Comparison of ENCODE assay signal across 19 cellular contexts in the genomic region with DNA sequence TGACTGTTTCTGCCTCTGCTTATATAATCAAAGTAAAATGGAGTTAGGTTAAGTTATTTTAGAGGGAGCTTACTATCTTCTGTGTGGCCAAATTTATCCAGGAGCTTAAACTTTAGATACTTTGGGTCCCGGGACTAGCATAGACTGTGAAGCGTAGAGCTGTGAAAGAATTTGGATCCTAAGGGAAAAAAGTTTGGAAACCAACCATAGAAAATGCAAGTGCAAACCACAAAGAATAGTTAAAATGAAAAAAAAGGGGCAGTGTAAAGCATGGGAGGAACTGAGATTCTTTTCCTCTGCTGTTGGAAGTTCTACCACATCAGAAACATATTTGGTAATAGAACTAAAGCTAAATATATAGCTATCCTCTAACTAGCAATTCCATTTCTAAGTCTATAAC.
DNase-seq lines count a peak whose midpoint lies in the region; ATAC-seq, FAIRE-seq and TF ChIP-seq lines count a peak whose summit lies in the region.
"Had no signal": no experiment of that assay in that cellular context is flagged by ENCODE, and none has a peak within 500 bp of the region (broad histone marks: within the 10 kb centered on the region; RNA-seq: fewer than 3 reads in every experiment).

No MANE protein-coding gene starts in this region.

- H3K4me1 ChIP-seq in neuronal stem cell (ENCODE audit: control insufficient read depth in 2 of 2, insufficient read depth in 1 of 2, low read depth in 1 of 2, low read length in 2 of 2): peaks cover 0 to 11% of the 10 kb centered on the region in 2 donors
- H3K4me1 ChIP-seq: HAP-1 had no signal

- FAIRE-seq in GM19239 (lab: Jason Lieb, UNC): no peak
- FAIRE-seq: A204.1, GM12878 had no signal

- no peak overlapping the region for H3K4me3 Mint-ChIP-seq in stimulated activated memory B cell treated with anti-CD40 and anti-IgM and Interleukin-4, amounts not matched to agents 10 μg/mL and 1 μg/mL and 100 μg/mL, for 72 hours
- H3K4me3 Mint-ChIP-seq: CD14-positive monocyte; CD4-positive, alpha-beta memory T cell had no signal

- H3K9ac ChIP-seq in neuronal stem cell (ENCODE audit: low read depth, low read length, poor library complexity): no peak overlapping the region
- H3K9ac ChIP-seq: BLaER1, GM23248 had no signal

- H4K8ac ChIP-seq in neuronal stem cell (ENCODE audit: low read depth, low read length): no peak overlapping the region

- H3K4ac ChIP-seq in neuronal stem cell (ENCODE audit: low read length): no peak overlapping the region

- H2BK120ac ChIP-seq in neuronal stem cell (ENCODE audit: low read depth, low read length): no peak overlapping the region

- H2AK5ac ChIP-seq in neuronal stem cell (ENCODE audit: low read depth, low read length): no peak overlapping the region

- H3K79me1 ChIP-seq in neuronal stem cell (ENCODE audit: low read depth, low read length): no peaks in the 10 kb centered on the region

- WGBS in neuronal stem cell (ENCODE audit: extremely low coverage in 2 of 2, insufficient read length in 2 of 2, insufficient replicate concordance in 1 of 2), 2 donors: no CpG with 5 or more reads among the region's 2 CpGs

- DNase-seq in astrocyte of the cerebellum (ENCODE audit: low read depth) (peak; percentile 5), fibroblast of the aortic adventitia (ENCODE audit: low read depth) (peak; percentile 30), neuronal stem cell (ENCODE audit: low spot score) (no peak), cerebellar cortex (ENCODE audit: low spot score) (no peak), NCI-H774 (lab: John Stamatoyannopoulos, UW) (no peak), GM19239 (ENCODE audit: insufficient read length, low spot score) (no peak)
- DNase-seq: Calu3; CD4-positive, alpha-beta memory T cell; DMS53; DND-41; EL; GM23248 had no signal

- H3K4me1 Mint-ChIP-seq in stimulated activated memory B cell treated with anti-CD40 and anti-IgM and Interleukin-4, amounts not matched to agents 10 μg/mL and 1 μg/mL and 100 μg/mL, for 72 hours: no peaks in the 10 kb centered on the region
- H3K4me1 Mint-ChIP-seq: CD14-positive monocyte; CD4-positive, alpha-beta memory T cell had no signal

- no peaks in the 10 kb centered on the region for H3K27me3 Mint-ChIP-seq in stimulated activated memory B cell treated with anti-CD40 and anti-IgM and Interleukin-4, amounts not matched to agents 10 μg/mL and 1 μg/mL and 100 μg/mL, for 72 hours
- H3K27me3 Mint-ChIP-seq: CD4-positive, alpha-beta memory T cell had no signal

- H3K27ac Mint-ChIP-seq in stimulated activated memory B cell treated with anti-CD40 and anti-IgM and Interleukin-4, amounts not matched to agents 10 μg/mL and 1 μg/mL and 100 μg/mL, for 72 hours: no peak overlapping the region
- H3K27ac Mint-ChIP-seq: CD14-positive monocyte; CD4-positive, alpha-beta memory T cell had no signal

- H3K36me3 Mint-ChIP-seq in stimulated activated memory B cell treated with anti-CD40 and anti-IgM and Interleukin-4, amounts not matched to agents 10 μg/mL and 1 μg/mL and 100 μg/mL, for 72 hours: no peaks in the 10 kb centered on the region
- H3K36me3 Mint-ChIP-seq: CD14-positive monocyte; CD4-positive, alpha-beta memory T cell had no signal

- peak overlapping the region; percentile 44 for H3K27ac ChIP-seq in neuronal stem cell (replicated peaks; ENCODE audit: low read length)
- H3K27ac ChIP-seq: BLaER1, GM23248, HL-60 had no signal

- no peaks in the 10 kb centered on the region for H3K36me3 ChIP-seq in neuronal stem cell (replicated peaks in 1 of 2; ENCODE audit: control insufficient read depth in 2 of 2, insufficient read depth in 2 of 2, low read length in 2 of 2)
- H3K36me3 ChIP-seq: BLaER1, HAP-1 had no signal

- no peak overlapping the region for H3K4me3 ChIP-seq in astrocyte of the cerebellum (ENCODE audit: low read depth, low read length)
- no peak overlapping the region for H3K4me3 ChIP-seq in fibroblast of the aortic adventitia (ENCODE audit: low read depth, low read length)
- H3K4me3 ChIP-seq in neuronal stem cell (ENCODE audit: low read length in 2 of 2): no peak overlapping the region
- H3K4me3 ChIP-seq: BLaER1, GM12878, GM23248, HAP-1 had no signal

- no peak overlapping the region for H2BK12ac ChIP-seq in neuronal stem cell (ENCODE audit: low read length)

- H3K9me3 ChIP-seq in neuronal stem cell (replicated peaks in 1 of 2; ENCODE audit: control insufficient read depth in 2 of 2, insufficient read depth in 1 of 2, low read depth in 1 of 2, low read length in 2 of 2): peaks cover 6 to 11% of the 10 kb centered on the region in 2 donors
- H3K9me3 ChIP-seq: BLaER1, HAP-1 had no signal

- no peak overlapping the region for H2BK15ac ChIP-seq in neuronal stem cell (ENCODE audit: low read length)

- no peak overlapping the region for H2BK5ac ChIP-seq in neuronal stem cell (ENCODE audit: low read length)

- H3K14ac ChIP-seq in neuronal stem cell (ENCODE audit: low read length): no peak overlapping the region

- H4K91ac ChIP-seq in neuronal stem cell (ENCODE audit: low read depth, low read length, poor library complexity): no peak overlapping the region

- no peak overlapping the region for H3K4me2 ChIP-seq in neuronal stem cell (ENCODE audit: insufficient read depth, low read length, poor library complexity, severe bottlenecking)
- H3K4me2 ChIP-seq: BLaER1 had no signal

- H3K23ac ChIP-seq in neuronal stem cell (ENCODE audit: low read depth, low read length, poor library complexity): no peak overlapping the region

- H2AFZ ChIP-seq in neuronal stem cell (ENCODE audit: low read length): no peak overlapping the region
- H2AFZ ChIP-seq: GM23248 had no signal

- ATAC-seq in stimulated activated memory B cell treated with anti-CD40 and anti-IgM and Interleukin-4, amounts not matched to agents 10 μg/mL and 1 μg/mL and 100 μg/mL, for 72 hours: no peak
- ATAC-seq: GM12878 had no signal

- no peaks in the 10 kb centered on the region for H3K27me3 ChIP-seq in neuronal stem cell (ENCODE audit: control insufficient read depth in 3 of 3, insufficient read depth in 3 of 3, low read depth in 1 of 3, low read length in 3 of 3)
- H3K27me3 ChIP-seq: BLaER1 had no signal

- in situ Hi-C loops in astrocyte of the cerebellum (cut with HindIII; ENCODE audit: low sequenced_read_pairs): no loop called here

- TF ChIP-seq CTCF in astrocyte of the cerebellum (IDR thresholded peaks at IDR 0.05; ENCODE audit: low read depth, low read length, missing control alignments): no peak
- no peak for TF ChIP-seq CTCF in fibroblast of the aortic adventitia (IDR thresholded peaks at IDR 0.05; ENCODE audit: insufficient read depth, low read length)

- no peak overlapping the region for H3K18ac ChIP-seq in neuronal stem cell (ENCODE audit: low read length)

- no peaks in the 10 kb centered on the region for H3K9me3 Mint-ChIP-seq in stimulated activated memory B cell treated with anti-CD40 and anti-IgM and Interleukin-4, amounts not matched to agents 10 μg/mL and 1 μg/mL and 100 μg/mL, for 72 hours

Comparison
In these comparisons a context has a peak if more than half of its experiments do, and no peak if none do; other contexts are left out.
1. DNase-seq: peak in astrocyte of the cerebellum (single experiment) and fibroblast of the aortic adventitia (single experiment); none in neuronal stem cell (single experiment), cerebellar cortex (single experiment), NCI-H774 (single experiment) and GM19239 (single experiment).